24 cellular contexts compared by ENCODE assay signal in the genomic region with DNA sequence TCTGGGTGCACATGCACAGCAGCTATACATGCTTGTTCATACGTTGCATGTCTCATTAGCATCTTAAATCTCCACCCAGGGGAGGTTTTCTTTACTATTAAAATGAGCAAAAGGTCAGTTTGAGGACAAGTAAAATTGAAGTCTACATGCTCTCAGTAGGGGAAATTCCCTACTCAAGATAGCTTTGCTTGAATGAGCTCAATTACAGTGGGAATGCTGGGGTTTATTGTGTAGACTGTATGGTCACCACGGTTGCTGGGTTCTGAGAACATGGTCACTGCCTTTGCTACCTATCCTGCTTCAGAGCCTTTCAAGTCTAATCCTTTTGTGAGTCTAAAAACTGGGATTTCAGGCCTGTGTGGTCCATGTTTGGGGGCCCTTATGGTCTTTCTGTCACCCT.
DNase-seq lines count a peak whose midpoint lies in the region; ATAC-seq lines count a peak whose summit lies in the region.
"Had no signal": no experiment of that assay in that cellular context is flagged by ENCODE, and none has a peak within 500 bp of the region (broad histone marks: within the 10 kb centered on the region; RNA-seq: fewer than 3 reads in every experiment).

No MANE protein-coding gene starts in this region.

- DNase-seq in DMS53 (lab: John Stamatoyannopoulos, UW): peak; percentile 17
- DNase-seq in DMS53 treated with DMSO at 0.1 percent for 48 hours (lab: John Stamatoyannopoulos, UW; ENCODE audit: unreplicated experiment): no peak
- peak; percentile 49 for DNase-seq in NCI-H69 (lab: John Stamatoyannopoulos, UW)
- peak; percentile 72 for DNase-seq in kidney glomerular epithelial cell (lab: John Stamatoyannopoulos, UW)
- no peak for DNase-seq in aorta
- no peak for DNase-seq in stimulated activated CD8-positive, alpha-beta memory T cell treated with anti-CD3 and anti-CD28 coated beads, Interleukin-4, amount 100 ng/mL, for 48 hours
- DNase-seq in cardiac septum (ENCODE audit: low spot score): no peak
- DNase-seq: 8988T; Caco-2; CD4-positive, alpha-beta memory T cell; IMR-90; NCI-H1105; NCI-H1694; NCI-H2081; NCI-H2171; NCI-H446; PC-9; SHP77 treated with DMSO at 0.1 percent for 48 hours; SK-N-SH had no signal

- WGBS in aorta, 2 donors: 11 to 22% methylated on average over 2 of the region's 2 CpGs

- H3K27ac ChIP-seq in aorta (ENCODE audit: low read depth in 1 of 2, low read length in 2 of 2): peak overlapping the region in 1 of 2 donors; percentile 5
- H3K27ac ChIP-seq: BLaER1 treated with 17β-estradiol and CSF1 and Interleukin-3, amounts not matched to agents 10 nM and 100 nM; KMS-11; PC-9; RWPE1 had no signal

- peak; percentile 42 for ATAC-seq in aorta (ENCODE audit: low FRiP score)
- ATAC-seq in GM21390 (IDR thresholded peaks at IDR 0.05; ENCODE audit: unreplicated experiment): no peak
- ATAC-seq: HCT116 had no signal

- intact Hi-C loops in aorta (cut with DNase I) (no loop called here), cardiac septum (cut with DNase I) (no loop called here)

- H3K36me3 ChIP-seq in aorta (ENCODE audit: control insufficient read depth in 1 of 2, insufficient read depth in 2 of 2, low read length in 1 of 2): no peaks in the 10 kb centered on the region
- H3K36me3 ChIP-seq: BLaER1 treated with 17β-estradiol and CSF1 and Interleukin-3, amounts not matched to agents 10 nM and 100 nM had no signal

- no peak overlapping the region for H3K4me3 ChIP-seq in aorta (ENCODE audit: low read length in 2 of 2)
- H3K4me3 ChIP-seq: BLaER1 treated with 17β-estradiol and CSF1 and Interleukin-3, amounts not matched to agents 10 nM and 100 nM; PC-9 had no signal

- peaks cover 0 to 6% of the 10 kb centered on the region in 2 donors for H3K4me1 ChIP-seq in aorta (ENCODE audit: control insufficient read depth in 1 of 2, insufficient read depth in 2 of 2, low read length in 2 of 2)
- H3K4me1 ChIP-seq: Caco-2 had no signal

- H3K9me3 ChIP-seq in aorta (ENCODE audit: control insufficient read depth, low read length): no peaks in the 10 kb centered on the region
- H3K9me3 ChIP-seq: BLaER1 treated with 17β-estradiol and CSF1 and Interleukin-3, amounts not matched to agents 10 nM and 100 nM; Caco-2; SK-N-SH had no signal

- no peaks in the 10 kb centered on the region for H3K27me3 ChIP-seq in aorta (ENCODE audit: control insufficient read depth in 1 of 2, insufficient read depth in 2 of 2, low read length in 1 of 2)
- H3K27me3 ChIP-seq: BLaER1 treated with 17β-estradiol and CSF1 and Interleukin-3, amounts not matched to agents 10 nM and 100 nM had no signal

Comparison
In these comparisons a context has a peak if more than half of its experiments do, and no peak if none do; other contexts are left out.
1. DNase-seq: peak in DMS53 (single experiment), NCI-H69 (single experiment) and kidney glomerular epithelial cell (single experiment); none in DMS53 treated with DMSO at 0.1 percent for 48 hours (single experiment), aorta (0 of 2), stimulated activated CD8-positive, alpha-beta memory T cell treated with anti-CD3 and anti-CD28 coated beads, Interleukin-4, amount 100 ng/mL, for 48 hours (single experiment) and cardiac septum (single experiment).